2 cellular contexts compared by ENCODE assay signal in the genomic region with DNA sequence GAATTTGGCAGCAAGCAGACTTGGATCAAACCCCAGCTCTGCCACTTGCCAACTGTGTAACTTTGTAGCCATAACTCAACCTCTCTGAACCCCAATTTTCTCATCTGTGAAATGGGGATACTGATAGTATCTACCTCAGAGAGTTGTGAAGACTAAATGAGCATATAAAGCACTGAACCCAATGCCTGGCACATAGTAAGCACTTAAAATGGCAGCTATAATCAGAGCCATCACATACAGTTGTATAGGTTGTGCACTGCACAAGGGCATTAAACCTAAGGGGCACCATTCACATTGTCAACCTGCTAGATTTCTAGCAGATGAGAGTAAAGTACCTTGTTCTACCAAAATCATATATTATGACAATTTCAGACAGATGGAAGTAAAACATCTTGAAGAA.
TF ChIP-seq lines count a peak whose summit lies in the region.

No MANE protein-coding gene starts in this region.

TF ChIP-seq in HepG2, 621 proteins besides CTCF, POLR2A, EP300 and RAD21:
- no peak for TF ChIP-seq HNRNPK (IDR thresholded peaks at IDR 0.05; ENCODE audit: low read depth, low read length, poor library complexity, severe bottlenecking)
- no peak for TF ChIP-seq SMAD3 (CRISPR knock-in tag; IDR thresholded peaks at IDR 0.05)
- no peak for TF ChIP-seq IRF2 (CRISPR knock-in tag; IDR thresholded peaks at IDR 0.05)
- TF ChIP-seq NCOR1 (IDR thresholded peaks at IDR 0.05; ENCODE audit: borderline replicate concordance, low read length) = no peak
- TF ChIP-seq ZBTB33 (CRISPR knock-in tag; IDR thresholded peaks at IDR 0.05) = no peak
- TF ChIP-seq HES4 (CRISPR knock-in tag; IDR thresholded peaks at IDR 0.05; ENCODE audit: borderline replicate concordance) = no peak
- TF ChIP-seq ZBTB20 (CRISPR knock-in tag; IDR thresholded peaks at IDR 0.05; ENCODE audit: borderline replicate concordance, low read depth) = no peak
- TF ChIP-seq HNRNPL (IDR thresholded peaks at IDR 0.05; ENCODE audit: low read depth, low read length) = no peak
- no peak for TF ChIP-seq JDP2 (CRISPR knock-in tag; IDR thresholded peaks at IDR 0.05; ENCODE audit: borderline replicate concordance)
- TF ChIP-seq SNRNP70 (IDR thresholded peaks at IDR 0.05; ENCODE audit: low read depth, low read length) = no peak
- no peak for TF ChIP-seq ONECUT2 (CRISPR knock-in tag; IDR thresholded peaks at IDR 0.05)
- no peak for TF ChIP-seq TRIM24 (CRISPR knock-in tag; IDR thresholded peaks at IDR 0.05)
- TF ChIP-seq ZNF276 (CRISPR knock-in tag; IDR thresholded peaks at IDR 0.05; ENCODE audit: low read depth) = no peak
- TF ChIP-seq, protein P1, sequence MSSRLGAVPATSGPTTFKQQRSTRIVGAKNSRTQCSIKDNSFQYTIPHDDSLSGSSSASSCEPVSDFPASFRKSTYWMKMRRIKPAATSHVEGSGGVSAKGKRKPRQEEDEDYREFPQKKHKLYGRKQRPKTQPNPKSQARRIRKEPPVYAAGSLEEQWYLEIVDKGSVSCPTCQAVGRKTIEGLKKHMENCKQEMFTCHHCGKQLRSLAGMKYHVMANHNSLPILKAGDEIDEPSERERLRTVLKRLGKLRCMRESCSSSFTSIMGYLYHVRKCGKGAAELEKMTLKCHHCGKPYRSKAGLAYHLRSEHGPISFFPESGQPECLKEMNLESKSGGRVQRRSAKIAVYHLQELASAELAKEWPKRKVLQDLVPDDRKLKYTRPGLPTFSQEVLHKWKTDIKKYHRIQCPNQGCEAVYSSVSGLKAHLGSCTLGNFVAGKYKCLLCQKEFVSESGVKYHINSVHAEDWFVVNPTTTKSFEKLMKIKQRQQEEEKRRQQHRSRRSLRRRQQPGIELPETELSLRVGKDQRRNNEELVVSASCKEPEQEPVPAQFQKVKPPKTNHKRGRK (CRISPR knock-in tag; IDR thresholded peaks at IDR 0.05) = no peak
- no peak for TF ChIP-seq ATM (IDR thresholded peaks at IDR 0.05; ENCODE audit: borderline replicate concordance)
- no peak for TF ChIP-seq ZNF557 (CRISPR knock-in tag; IDR thresholded peaks at IDR 0.05)

TF ChIP-seq in H1, 55 proteins besides CTCF, POLR2A, EP300 and RAD21:
- peak; percentile 55; the same call in 1 of the 2 replicates for TF ChIP-seq KDM1A (IDR thresholded peaks at IDR 0.05; ENCODE audit: borderline replicate concordance, low read length)
- no peak for TF ChIP-seq RNF2 (IDR thresholded peaks at IDR 0.05; ENCODE audit: borderline replicate concordance, low read depth, low read length, missing control alignments, poor library complexity, severe bottlenecking)
- no peak for TF ChIP-seq NANOG (IDR thresholded peaks at IDR 0.05; ENCODE audit: insufficient read depth, low read depth, low read length, poor library complexity, severe bottlenecking)
- TF ChIP-seq TCF12 (IDR thresholded peaks at IDR 0.05; ENCODE audit: low read depth, low read length) = no peak
- TF ChIP-seq NRF1 (IDR thresholded peaks at IDR 0.05; ENCODE audit: low read depth, low read length) = no peak
